23 cellular contexts compared by ENCODE assay signal in the genomic region with DNA sequence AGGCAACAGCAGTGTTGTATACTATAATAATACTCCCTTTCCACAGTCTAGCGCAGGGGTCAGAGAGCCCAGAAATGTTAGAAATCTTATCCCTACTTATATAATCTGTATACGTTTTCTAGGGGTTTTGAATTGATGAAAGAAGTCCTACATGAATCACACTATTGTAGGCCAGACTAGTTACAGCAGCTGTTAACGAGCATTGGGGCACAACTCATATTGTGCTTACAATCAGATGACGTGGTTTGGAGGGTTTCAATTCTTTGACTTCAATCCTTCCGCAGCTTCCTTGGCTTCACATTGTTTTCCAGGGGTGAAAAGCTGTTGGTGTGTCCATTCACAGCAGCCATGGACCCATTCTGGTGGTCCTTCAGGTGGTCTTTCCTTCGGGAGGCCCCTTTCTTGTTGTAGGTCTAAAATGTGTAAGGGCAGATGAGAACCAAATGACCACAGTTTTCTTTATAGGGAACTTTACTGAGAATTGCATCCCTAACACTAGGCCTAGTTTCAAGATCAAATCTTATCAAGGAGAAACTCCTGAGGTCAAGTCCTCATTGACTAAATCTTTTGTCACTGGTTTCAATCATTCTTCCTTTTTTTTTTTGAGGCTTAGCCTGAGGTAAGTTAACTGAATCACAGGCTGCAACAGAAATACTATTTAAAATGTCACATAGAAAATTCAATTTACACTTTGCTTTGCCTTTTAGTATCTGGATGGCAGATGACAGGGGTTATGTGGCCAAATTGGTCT.
"Had no signal": no experiment of that assay in that cellular context is flagged by ENCODE, and none has a peak within 500 bp of the region (broad histone marks: within the 10 kb centered on the region; RNA-seq: fewer than 3 reads in every experiment).

No MANE protein-coding gene starts in this region.

- DNase-seq: activated CD4-positive, alpha-beta T cell treated with anti-CD3 and anti-CD28 coated beads, Interleukin-2, amount 50 U/mL, for 1 hour; activated CD8-positive, alpha-beta memory T cell treated with anti-CD3 and anti-CD28 coated beads for 24 hours; activated CD8-positive, alpha-beta memory T cell treated with anti-CD3 and anti-CD28 coated beads, Interleukin-2, amount 50 U/mL, for 4 hours; activated gamma-delta T cell treated with Interleukin-2 at 50 U/mL for 16 hours; activated naive CD8-positive, alpha-beta T cell treated with anti-CD3 and anti-CD28 coated beads, Interleukin-2, amount 10 ng/mL, durations not matched to agents 7 days and 5 days; amniotic stem cell; effector memory CD8-positive, alpha-beta T cell; esophagus squamous epithelium; gastrocnemius medialis; hippocampal formation; left ventricle myocardium inferior; mammary epithelial cell; midbrain; small intestine; stimulated activated CD4-positive, alpha-beta T cell treated with anti-CD3 and anti-CD28 coated beads, Interleukin-2, amount 100 ng/mL, for 24 hours; stimulated activated naive CD4-positive, alpha-beta T cell had no signal

- H3K27me3 Mint-ChIP-seq: activated naive CD8-positive, alpha-beta T cell treated with anti-CD3 and anti-CD28 coated beads, Interleukin-2, amount 10 ng/mL, durations not matched to agents 7 days and 5 days; central memory CD8-positive, alpha-beta T cell; effector memory CD8-positive, alpha-beta T cell; natural killer cell treated with Interleukin-12 subunit alpha and Interleukin-12 subunit beta and Interleukin-15 and Interleukin-18, amount 100 ng/mL, for 72 hours; type B pancreatic cell had no signal

- H3K4me3 Mint-ChIP-seq: activated naive CD8-positive, alpha-beta T cell treated with anti-CD3 and anti-CD28 coated beads, Interleukin-2, amount 10 ng/mL, durations not matched to agents 7 days and 5 days; central memory CD8-positive, alpha-beta T cell; effector memory CD8-positive, alpha-beta T cell; natural killer cell treated with Interleukin-12 subunit alpha and Interleukin-12 subunit beta and Interleukin-15 and Interleukin-18, amount 100 ng/mL, for 72 hours; type B pancreatic cell had no signal

- H3K27me3 ChIP-seq: breast epithelium, esophagus squamous epithelium, gastrocnemius medialis had no signal

- FAIRE-seq: colon, small intestine had no signal

- H3K27ac Mint-ChIP-seq: activated naive CD8-positive, alpha-beta T cell treated with anti-CD3 and anti-CD28 coated beads, Interleukin-2, amount 10 ng/mL, durations not matched to agents 7 days and 5 days; natural killer cell treated with Interleukin-12 subunit alpha and Interleukin-12 subunit beta and Interleukin-15 and Interleukin-18, amount 100 ng/mL, for 72 hours; type B pancreatic cell had no signal

- H3K27ac ChIP-seq: breast epithelium, esophagus squamous epithelium, gastrocnemius medialis, left ventricle myocardium inferior, thoracic aorta had no signal

- H3K4me3 ChIP-seq: breast epithelium, esophagus squamous epithelium, gastrocnemius medialis, left ventricle myocardium inferior, thoracic aorta had no signal

- H3K9me3 Mint-ChIP-seq: activated naive CD8-positive, alpha-beta T cell treated with anti-CD3 and anti-CD28 coated beads, Interleukin-2, amount 10 ng/mL, durations not matched to agents 7 days and 5 days; central memory CD8-positive, alpha-beta T cell; effector memory CD8-positive, alpha-beta T cell; natural killer cell treated with Interleukin-12 subunit alpha and Interleukin-12 subunit beta and Interleukin-15 and Interleukin-18, amount 100 ng/mL, for 72 hours; type B pancreatic cell had no signal

- H3K36me3 ChIP-seq: gastrocnemius medialis had no signal

- H3K4me1 ChIP-seq: breast epithelium, esophagus squamous epithelium, gastrocnemius medialis had no signal

- ATAC-seq: effector memory CD8-positive, alpha-beta T cell; gastrocnemius medialis; natural killer cell treated with Interleukin-12 subunit alpha and Interleukin-12 subunit beta and Interleukin-15 and Interleukin-18, amount 100 ng/mL, for 72 hours; sciatic nerve had no signal

- H3K9me3 ChIP-seq: breast epithelium, esophagus squamous epithelium, gastrocnemius medialis, left ventricle myocardium inferior, thoracic aorta had no signal
